24 cellular contexts compared by ENCODE assay signal in the genomic region with DNA sequence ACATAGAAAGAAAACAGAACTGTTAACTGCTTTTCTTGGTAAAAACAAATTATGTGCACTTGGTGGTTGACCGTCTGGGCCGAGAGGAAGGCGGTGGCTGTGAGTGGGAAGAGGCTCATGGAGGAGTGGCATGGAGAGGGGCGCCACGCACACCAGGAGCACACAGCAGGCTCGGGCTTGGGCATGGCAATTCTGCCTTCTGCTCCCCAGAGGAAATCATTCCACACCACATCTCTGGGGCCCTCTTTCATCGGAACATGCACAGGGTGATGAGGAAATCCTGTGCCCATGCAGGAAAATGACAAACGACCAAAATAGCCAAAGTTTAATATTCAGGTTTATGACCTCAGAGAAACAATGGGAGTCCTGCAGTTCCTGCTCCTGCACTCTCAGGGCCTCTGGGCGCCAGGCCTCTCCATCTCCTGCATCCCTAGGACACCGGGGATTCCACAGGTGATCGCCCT. TPM values are rescaled to one million over a fixed set of nuclear protein-coding genes. Genes with fewer than 3 reads are reported as not detected.
DNase-seq lines count a peak whose midpoint lies in the region; ATAC-seq and TF ChIP-seq lines count a peak whose summit lies in the region.
"Had no signal": no experiment of that assay in that cellular context is flagged by ENCODE, and none has a peak within 500 bp of the region (broad histone marks: within the 10 kb centered on the region; RNA-seq: fewer than 3 reads in every experiment).

No MANE protein-coding gene starts in this region.

- H3K36me3 ChIP-seq in spleen, result peaks cover 0 to 51% (median 8%) of the 10 kb centered on the region in 6 donors

- H3K4me3 ChIP-seq in spleen, result no peak overlapping the region
- H3K4me3 ChIP-seq: esophagus squamous epithelium, GM23248, mucosa of descending colon, testis had no signal

- no peak for TF ChIP-seq CTCF in spleen (IDR thresholded peaks at IDR 0.05 in 8 of 11, conservative IDR thresholded peaks at IDR 0.05 in 3 of 11)

- intact Hi-C loops in spleen (cut with DNase I; ENCODE audit: low total_unique reads), result no loop called here

- no peaks in the 10 kb centered on the region for H3K9me3 ChIP-seq in spleen
- H3K9me3 ChIP-seq: esophagus squamous epithelium, mucosa of descending colon, testis had no signal

- peak overlapping the region in 5 of 8 donors; percentile 7 to 63 (median 53) for H3K27ac ChIP-seq in spleen
- H3K27ac ChIP-seq: esophagus squamous epithelium, GM23248, testis had no signal

- no peaks in the 10 kb centered on the region for H3K27me3 ChIP-seq in spleen (replicated peaks in 1 of 7)
- H3K27me3 ChIP-seq: esophagus squamous epithelium, testis had no signal

- peak; percentile 58 for DNase-seq in GDM1 (lab: John Stamatoyannopoulos, UW)
- peak; percentile 58 for DNase-seq in NOMO-1 treated with DMSO at 0.1 percent for 48 hours (lab: John Stamatoyannopoulos, UW; ENCODE audit: unreplicated experiment)
- no peak for DNase-seq in left lobe of liver (ENCODE audit: low spot score)
- no peak for DNase-seq in spleen
- no peak for DNase-seq in NCI-H748 (lab: John Stamatoyannopoulos, UW; ENCODE audit: unreplicated experiment)
- no peak for DNase-seq in kidney glomerular epithelial cell (lab: John Stamatoyannopoulos, UW)
- DNase-seq: activated CD4-positive, alpha-beta T cell treated with anti-CD3 and anti-CD28 coated beads, Interleukin-2, amount 50 U/mL, for 48 hours; activated gamma-delta T cell; amygdala; caudate nucleus; CD8-positive, alpha-beta memory T cell; DMS53; esophagus squamous epithelium; GM23248; mucosa of descending colon; NCI-H146; NCI-H2171 treated with DMSO at 0.1 percent for 48 hours; NCI-H69; PC-3; retina; stimulated activated CD4-positive, alpha-beta T cell treated with anti-CD3 and anti-CD28 coated beads, Interleukin-15, amount 100 ng/mL, for 24 hours; testis had no signal

- ATAC-seq in left lobe of liver (peak; percentile 46), GM21515 (IDR thresholded peaks at IDR 0.05; ENCODE audit: unreplicated experiment) (no peak)
- ATAC-seq: mucosa of descending colon, PC-3, WTC11 had no signal

- TF ChIP-seq POLR2A in spleen (IDR thresholded peaks at IDR 0.05), result no peak

- 35 to 59% (median 46%) methylated on average over 11 of the region's 11 CpGs for WGBS in spleen, 5 donors

- peaks cover 0 to 90% (median 26%) of the 10 kb centered on the region in 6 donors for H3K4me1 ChIP-seq in spleen
- H3K4me1 ChIP-seq: testis had no signal

RNA-seq across cellular contexts. Expression of gene WDFY1, which starts 26.4 kb away (rescaled TPM):
- total RNA-seq in left lobe of liver (16.4 TPM), spleen (10 to 100 TPM; 46.4 to 68.5 (median 54.7) TPM)
- polyA plus RNA-seq in spleen, result 10 to 100 TPM; 14.3 to 20.4 (median 18.1) TPM

RNA-seq across cellular contexts. Expression of gene MRPL44, which starts 38.6 kb away (rescaled TPM):
- total RNA-seq in left lobe of liver (22.0 TPM), spleen (10 to 100 TPM; 21.9 to 36.3 (median 25.7) TPM)
- polyA plus RNA-seq in spleen, result 10 to 100 TPM; 19.4 to 34.6 (median 26.4) TPM

Comparison
In these comparisons a context has a peak if more than half of its experiments do, and no peak if none do; other contexts are left out.
1. DNase-seq: peak in GDM1 (single experiment) and NOMO-1 treated with DMSO at 0.1 percent for 48 hours (single experiment); none in left lobe of liver (single experiment), spleen (single experiment), NCI-H748 (single experiment) and kidney glomerular epithelial cell (single experiment).